29 cellular contexts compared by ENCODE assay signal in genomic region chr3:15493436-15493835, GRCh38.
"Had no signal": no experiment of that assay in that cellular context is flagged by ENCODE, and none has a peak within 500 bp of the region (broad histone marks: within the 10 kb centered on the region; RNA-seq: fewer than 3 reads in every experiment).

No MANE protein-coding gene starts in this region.

- H3K4me1 ChIP-seq: left lung, lower lobe of right lung, prostate gland, spleen, upper lobe of left lung, vagina had no signal

- H3K9me3 ChIP-seq: left lung, lower lobe of right lung, pancreas, prostate gland, spleen, tibial nerve, upper lobe of left lung, vagina had no signal

- ATAC-seq: left colon; left lung; lower lobe of right lung; pancreas; right cardiac atrium; sciatic nerve; stimulated activated memory B cell treated with anti-CD40 and anti-IgM and Interleukin-4, amounts not matched to agents 10 μg/mL and 1 μg/mL and 100 μg/mL, for 72 hours; stimulated activated naive CD8-positive, alpha-beta T cell treated with anti-CD3 and anti-CD28 coated beads, Interleukin-15, amount 100 ng/mL, for 72 hours had no signal

- H3K27me3 ChIP-seq: left lung, pancreas, spleen, tibial nerve, upper lobe of left lung, vagina had no signal

- H3K4me3 Mint-ChIP-seq: mesothelial cell of epicardium; naive B cell; natural killer cell; nephron progenitor cell; stimulated activated memory B cell treated with anti-CD40 and anti-IgM and Interleukin-4, amounts not matched to agents 10 μg/mL and 1 μg/mL and 100 μg/mL, for 72 hours; stimulated activated naive CD8-positive, alpha-beta T cell treated with anti-CD3 and anti-CD28 coated beads, Interleukin-15, amount 100 ng/mL, for 72 hours had no signal

- H3K27ac ChIP-seq: left lung, lower lobe of right lung, pancreas, prostate gland, spleen, tibial nerve, upper lobe of left lung, vagina had no signal

- H3K36me3 Mint-ChIP-seq: mesothelial cell of epicardium; naive B cell; natural killer cell; stimulated activated memory B cell treated with anti-CD40 and anti-IgM and Interleukin-4, amounts not matched to agents 10 μg/mL and 1 μg/mL and 100 μg/mL, for 72 hours had no signal

- H3K27ac Mint-ChIP-seq: mesothelial cell of epicardium; stimulated activated memory B cell treated with anti-CD40 and anti-IgM and Interleukin-4, amounts not matched to agents 10 μg/mL and 1 μg/mL and 100 μg/mL, for 72 hours; stimulated activated naive CD8-positive, alpha-beta T cell treated with anti-CD3 and anti-CD28 coated beads, Interleukin-15, amount 100 ng/mL, for 72 hours had no signal

- H3K36me3 ChIP-seq: left lung, lower lobe of right lung, pancreas, prostate gland, upper lobe of left lung, vagina had no signal

- H3K4me1 Mint-ChIP-seq: naive B cell; stimulated activated memory B cell treated with anti-CD40 and anti-IgM and Interleukin-4, amounts not matched to agents 10 μg/mL and 1 μg/mL and 100 μg/mL, for 72 hours had no signal

- H3K27me3 Mint-ChIP-seq: naive B cell; stimulated activated memory B cell treated with anti-CD40 and anti-IgM and Interleukin-4, amounts not matched to agents 10 μg/mL and 1 μg/mL and 100 μg/mL, for 72 hours; stimulated activated naive CD8-positive, alpha-beta T cell treated with anti-CD3 and anti-CD28 coated beads, Interleukin-15, amount 100 ng/mL, for 72 hours had no signal

- H3K9me3 Mint-ChIP-seq: immature natural killer cell; mesothelial cell of epicardium; naive B cell; natural killer cell; nephron progenitor cell; stimulated activated memory B cell treated with anti-CD40 and anti-IgM and Interleukin-4, amounts not matched to agents 10 μg/mL and 1 μg/mL and 100 μg/mL, for 72 hours; stimulated activated naive CD8-positive, alpha-beta T cell treated with anti-CD3 and anti-CD28 coated beads, Interleukin-15, amount 100 ng/mL, for 72 hours had no signal

- H3K4me3 ChIP-seq: left lung, lower lobe of right lung, pancreas, prostate gland, spleen, tibial nerve, upper lobe of left lung, vagina had no signal

- DNase-seq: hypothalamus; immature natural killer cell; kidney; left colon; left lung; lower lobe of right lung; mammary epithelial cell; mesenchymal stem cell; naive B cell; natural killer cell; nephron progenitor cell; nucleus accumbens; pancreas; posterior cingulate gyrus; retina; right cardiac atrium; small intestine; spleen; stimulated activated CD4-positive, alpha-beta T cell treated with anti-CD3 and anti-CD28 coated beads, Interleukin-4, amount 100 ng/mL, for 24 hours; stimulated activated naive CD4-positive, alpha-beta T cell treated with Interleukin-2 at 50 U/mL for 16 hours; stimulated activated naive CD8-positive, alpha-beta T cell treated with anti-CD3 and anti-CD28 coated beads, Interleukin-15, amount 100 ng/mL, for 72 hours; substantia nigra; upper lobe of left lung had no signal
